ENCODE assay signal across 1 cellular context in the genomic region with DNA sequence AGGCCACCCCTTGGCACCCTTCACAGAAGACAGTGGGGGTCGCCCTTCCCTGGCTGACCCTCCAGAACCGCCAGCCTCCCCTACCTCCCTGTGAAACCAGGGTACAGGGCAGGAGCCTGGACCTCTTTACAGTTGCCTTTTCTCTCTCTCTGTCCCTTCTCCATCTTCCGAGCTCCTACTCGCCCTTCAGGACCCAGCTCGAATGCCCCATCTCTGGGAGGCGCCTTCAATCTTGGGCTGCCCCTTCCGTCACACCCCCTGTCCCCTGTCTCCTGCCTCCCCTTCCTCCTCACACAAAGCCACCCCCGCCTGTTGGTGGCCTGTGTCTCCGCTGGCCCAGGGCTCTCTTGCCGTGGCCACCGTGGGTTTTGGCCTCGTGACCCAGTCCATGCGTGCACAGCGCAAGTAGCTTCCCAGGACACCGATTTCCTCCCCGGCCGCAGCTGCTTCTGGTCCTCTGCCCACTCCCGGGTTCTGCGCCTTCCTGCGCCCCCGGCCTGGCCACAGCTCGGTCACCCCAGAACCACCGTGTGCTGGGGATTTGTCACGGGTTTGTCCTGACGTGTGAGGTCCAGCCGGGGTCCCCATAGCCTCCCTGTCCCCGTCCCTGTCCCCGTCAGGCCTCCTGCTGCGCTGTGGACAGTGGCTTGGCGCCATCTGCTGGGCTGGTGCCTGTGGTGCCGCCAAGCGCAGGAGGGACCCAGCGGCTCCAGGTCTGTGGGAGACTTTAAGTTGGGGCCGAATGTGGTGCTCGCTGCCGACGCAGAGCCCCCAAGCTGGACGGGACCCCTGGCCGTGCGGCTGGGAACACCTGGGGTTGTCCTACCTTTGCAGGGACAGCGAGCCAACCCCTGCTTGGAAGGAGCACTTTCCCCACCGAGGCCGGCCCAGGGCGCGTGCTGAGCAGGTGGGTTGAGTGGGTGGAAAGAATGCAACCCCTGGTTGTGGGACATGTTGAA.
TF ChIP-seq lines count a peak whose summit lies in the region.

No MANE protein-coding gene starts in this region.

TF ChIP-seq in SK-N-SH, 30 proteins besides CTCF, POLR2A, EP300 and RAD21:
- TF ChIP-seq GATA2 (CRISPR knock-in tag; IDR thresholded peaks at IDR 0.05) (no peak), TCF12 (IDR thresholded peaks at IDR 0.05) (no peak), FOXJ3 (CRISPR knock-in tag; IDR thresholded peaks at IDR 0.05) (no peak), NFIC (IDR thresholded peaks at IDR 0.05; ENCODE audit: borderline replicate concordance) (no peak), SMC3 (IDR thresholded peaks at IDR 0.05; ENCODE audit: low read depth, low read length) (peak; percentile 99), ELF1 (IDR thresholded peaks at IDR 0.05) (no peak), FOSL2 (IDR thresholded peaks at IDR 0.05; ENCODE audit: borderline replicate concordance, low read depth) (no peak), SIN3A (IDR thresholded peaks at IDR 0.05; ENCODE audit: borderline replicate concordance, low read depth, low read length) (no peak)
- TF ChIP-seq, protein P1, sequence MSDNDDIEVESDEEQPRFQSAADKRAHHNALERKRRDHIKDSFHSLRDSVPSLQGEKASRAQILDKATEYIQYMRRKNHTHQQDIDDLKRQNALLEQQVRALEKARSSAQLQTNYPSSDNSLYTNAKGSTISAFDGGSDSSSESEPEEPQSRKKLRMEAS (IDR thresholded peaks at IDR 0.05; ENCODE audit: low read depth), result no peak
- TF ChIP-seq, protein P2, sequence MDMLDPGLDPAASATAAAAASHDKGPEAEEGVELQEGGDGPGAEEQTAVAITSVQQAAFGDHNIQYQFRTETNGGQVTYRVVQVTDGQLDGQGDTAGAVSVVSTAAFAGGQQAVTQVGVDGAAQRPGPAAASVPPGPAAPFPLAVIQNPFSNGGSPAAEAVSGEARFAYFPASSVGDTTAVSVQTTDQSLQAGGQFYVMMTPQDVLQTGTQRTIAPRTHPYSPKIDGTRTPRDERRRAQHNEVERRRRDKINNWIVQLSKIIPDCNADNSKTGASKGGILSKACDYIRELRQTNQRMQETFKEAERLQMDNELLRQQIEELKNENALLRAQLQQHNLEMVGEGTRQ (IDR thresholded peaks at IDR 0.05; ENCODE audit: borderline replicate concordance, low read depth, low read length), result no peak
- TF ChIP-seq, protein P3, sequence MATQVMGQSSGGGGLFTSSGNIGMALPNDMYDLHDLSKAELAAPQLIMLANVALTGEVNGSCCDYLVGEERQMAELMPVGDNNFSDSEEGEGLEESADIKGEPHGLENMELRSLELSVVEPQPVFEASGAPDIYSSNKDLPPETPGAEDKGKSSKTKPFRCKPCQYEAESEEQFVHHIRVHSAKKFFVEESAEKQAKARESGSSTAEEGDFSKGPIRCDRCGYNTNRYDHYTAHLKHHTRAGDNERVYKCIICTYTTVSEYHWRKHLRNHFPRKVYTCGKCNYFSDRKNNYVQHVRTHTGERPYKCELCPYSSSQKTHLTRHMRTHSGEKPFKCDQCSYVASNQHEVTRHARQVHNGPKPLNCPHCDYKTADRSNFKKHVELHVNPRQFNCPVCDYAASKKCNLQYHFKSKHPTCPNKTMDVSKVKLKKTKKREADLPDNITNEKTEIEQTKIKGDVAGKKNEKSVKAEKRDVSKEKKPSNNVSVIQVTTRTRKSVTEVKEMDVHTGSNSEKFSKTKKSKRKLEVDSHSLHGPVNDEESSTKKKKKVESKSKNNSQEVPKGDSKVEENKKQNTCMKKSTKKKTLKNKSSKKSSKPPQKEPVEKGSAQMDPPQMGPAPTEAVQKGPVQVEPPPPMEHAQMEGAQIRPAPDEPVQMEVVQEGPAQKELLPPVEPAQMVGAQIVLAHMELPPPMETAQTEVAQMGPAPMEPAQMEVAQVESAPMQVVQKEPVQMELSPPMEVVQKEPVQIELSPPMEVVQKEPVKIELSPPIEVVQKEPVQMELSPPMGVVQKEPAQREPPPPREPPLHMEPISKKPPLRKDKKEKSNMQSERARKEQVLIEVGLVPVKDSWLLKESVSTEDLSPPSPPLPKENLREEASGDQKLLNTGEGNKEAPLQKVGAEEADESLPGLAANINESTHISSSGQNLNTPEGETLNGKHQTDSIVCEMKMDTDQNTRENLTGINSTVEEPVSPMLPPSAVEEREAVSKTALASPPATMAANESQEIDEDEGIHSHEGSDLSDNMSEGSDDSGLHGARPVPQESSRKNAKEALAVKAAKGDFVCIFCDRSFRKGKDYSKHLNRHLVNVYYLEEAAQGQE (IDR thresholded peaks at IDR 0.05; ENCODE audit: low read depth, low read length), result peak; percentile 26; the same call in 1 of the 2 replicates
TF ChIP-seq in SK-N-SH: peak in this region for 2.
